Comparison of ENCODE assay signal across 30 cellular contexts in genomic region chr4:158756588-158756987, GRCh38. TPM values are rescaled to one million over a fixed set of nuclear protein-coding genes. Genes with fewer than 3 reads are reported as not detected.
A peak's percentile ranks its signal among the peaks of the same experiment; 100 is the strongest.
DNase-seq lines count a peak whose midpoint lies in the region; ATAC-seq, FAIRE-seq and TF ChIP-seq lines count a peak whose summit lies in the region.
"Had no signal": no experiment of that assay in that cellular context is flagged by ENCODE, and none has a peak within 500 bp of the region (broad histone marks: within the 10 kb centered on the region; RNA-seq: fewer than 3 reads in every experiment).

No MANE protein-coding gene starts in this region.

- H3K9me1 ChIP-seq in K562 (ENCODE audit: control insufficient read depth, insufficient read depth, low read length): no peaks in the 10 kb centered on the region

- TF ChIP-seq RAD21 in K562 (CRISPR knock-in tag; conservative IDR thresholded peaks at IDR 0.05 in 1 of 2, IDR thresholded peaks at IDR 0.05 in 1 of 2): no peak

- no peak for ATAC-seq in K562
- no peak for ATAC-seq in HG03439 (IDR thresholded peaks at IDR 0.05; ENCODE audit: unreplicated experiment)
- ATAC-seq: A549; CD8-positive, alpha-beta T cell had no signal

- no peak for TF ChIP-seq POLR2A in K562 (conservative IDR thresholded peaks at IDR 0.05)
- no peak for TF ChIP-seq POLR2A in thyroid gland (IDR thresholded peaks at IDR 0.05)

- no peak for FAIRE-seq in K562 (lab: Jason Lieb, UNC)
- FAIRE-seq: A204.1, A549, D721Med had no signal

- TF ChIP-seq EP300 in K562 (IDR thresholded peaks at IDR 0.05; ENCODE audit: low read length): no peak

- H3K27ac ChIP-seq in K562 (ENCODE audit: extremely low read depth, low read depth, low read length) (no peak overlapping the region), thyroid gland (peak overlapping the region; percentile 26 to 56 (median 32))
- H3K27ac ChIP-seq: 22Rv1; A549; BLaER1; BLaER1 treated with 17β-estradiol and CSF1 and Interleukin-3, amounts not matched to agents 10 nM and 100 nM; C4-2B had no signal

- intact Hi-C loops in K562 (cut with micrococcal nuclease): no loop called here
- intact Hi-C loops in thyroid gland (cut with DNase I): no loop called here

- no peaks in the 10 kb centered on the region for H3K27me3 ChIP-seq in K562 (ENCODE audit: control insufficient read depth in 2 of 2, insufficient read depth in 2 of 2, low read length in 2 of 2)
- no peaks in the 10 kb centered on the region for H3K27me3 ChIP-seq in thyroid gland
- H3K27me3 ChIP-seq: BE2C; BLaER1; BLaER1 treated with 17β-estradiol and CSF1 and Interleukin-3, amounts not matched to agents 10 nM and 100 nM had no signal

- H3K4me3 ChIP-seq in K562: no peak overlapping the region
- no peak overlapping the region for H3K4me3 ChIP-seq in thyroid gland (replicated peaks in 1 of 3)
- H3K4me3 ChIP-seq: A549; BLaER1; BLaER1 treated with 17β-estradiol and CSF1 and Interleukin-3, amounts not matched to agents 10 nM and 100 nM had no signal

- H3K4me1 ChIP-seq in K562 (replicated peaks in 1 of 2; ENCODE audit: control insufficient read depth in 2 of 2, insufficient read depth in 2 of 2, low read length in 2 of 2) (peaks cover 0 to 4% of the 10 kb centered on the region in 2 experiments; a peak in 1 of 5 replicates), thyroid gland (peaks cover 9 to 16% of the 10 kb centered on the region in 2 donors)
- H3K4me1 ChIP-seq: BE2C, BLaER1, Caco-2 had no signal

- no peaks in the 10 kb centered on the region for H3K36me3 ChIP-seq in K562 (ENCODE audit: control insufficient read depth, insufficient read depth, low read length)
- no peaks in the 10 kb centered on the region for H3K36me3 ChIP-seq in thyroid gland
- H3K36me3 ChIP-seq: BE2C; BLaER1; BLaER1 treated with 17β-estradiol and CSF1 and Interleukin-3, amounts not matched to agents 10 nM and 100 nM had no signal

- BruUV-seq in K562 (replicated peaks; lab: Mats Ljungman, UMichigan): no TSS peak

- DNase-seq in K562 (ENCODE audit: extremely low read depth in 1 of 4, low spot score in 3 of 4): no peak
- DNase-seq in thyroid gland: no peak
- DNase-seq in DMS79 (lab: John Stamatoyannopoulos, UW): no peak
- DNase-seq: 8988T; ACHN; AML-193; BE2C; C1 segment of cervical spinal cord; Caco-2; Calu3; CD4-positive, alpha-beta memory T cell; CD4-positive, alpha-beta T cell; CD4-positive, CD25-positive, alpha-beta regulatory T cell; CD8-positive, alpha-beta memory T cell; CD8-positive, alpha-beta T cell; COR-L47; DMS 273 treated with DMSO at 0.1 percent for 48 hours; DMS153; DMS53; DMS79 treated with DMSO at 0.1 percent for 48 hours; DND-41; EL had no signal

- H3K9me3 ChIP-seq in K562 (replicated peaks; ENCODE audit: control insufficient read depth, insufficient read depth, low read depth, low read length) (no peaks in the 10 kb centered on the region), thyroid gland (no peaks in the 10 kb centered on the region)
- H3K9me3 ChIP-seq: A549, BE2C, Caco-2 had no signal

- in situ Hi-C loops in K562 (cut with MboI): no loop called here

- H4K20me1 ChIP-seq in K562 (replicated peaks; ENCODE audit: control insufficient read depth, insufficient read depth, low read length): no peaks in the 10 kb centered on the region
- H4K20me1 ChIP-seq: BLaER1; BLaER1 treated with 17β-estradiol and CSF1 and Interleukin-3, amounts not matched to agents 10 nM and 100 nM had no signal

- POLR2A ChIA-PET in K562 (lab: Yijun Ruan, JAX): no interaction called here

- CTCF ChIA-PET in K562 (lab: Yijun Ruan, JAX; ENCODE audit: low intra/inter-chr PET ratio): no interaction called here

- no peak overlapping the region for H3K4me2 ChIP-seq in K562 (ENCODE audit: insufficient read depth, low read length)
- H3K4me2 ChIP-seq: A549; BLaER1; BLaER1 treated with 17β-estradiol and CSF1 and Interleukin-3, amounts not matched to agents 10 nM and 100 nM had no signal

- TF ChIP-seq CTCF in K562 (IDR thresholded peaks at IDR 0.05 in 2 of 3, conservative IDR thresholded peaks at IDR 0.05 in 1 of 3; ENCODE audit: insufficient read depth in 2 of 3, low read depth in 1 of 3, low read length in 3 of 3) (no peak), thyroid gland (IDR thresholded peaks at IDR 0.05) (no peak)

- H2AFZ ChIP-seq in K562 (ENCODE audit: low read depth, low read length): no peak overlapping the region

- no peaks in the 10 kb centered on the region for H3K79me2 ChIP-seq in K562 (ENCODE audit: control insufficient read depth, insufficient read depth, low read length)

- H3K9ac ChIP-seq in K562 (ENCODE audit: insufficient read depth in 1 of 2, low read depth in 2 of 2, low read length in 2 of 2): no peak overlapping the region
- H3K9ac ChIP-seq: BLaER1; BLaER1 treated with 17β-estradiol and CSF1 and Interleukin-3, amounts not matched to agents 10 nM and 100 nM had no signal

TF ChIP-seq in K562, 482 proteins besides CTCF, POLR2A, EP300 and RAD21:
- TF ChIP-seq ZNF583 (CRISPR knock-in tag; IDR thresholded peaks at IDR 0.05): peak; percentile 96
- no peak for TF ChIP-seq TFE3 (CRISPR knock-in tag; IDR thresholded peaks at IDR 0.05)
TF ChIP-seq in K562: peak in this region for 1.

RNA-seq across cellular contexts. Expression of gene FNIP2, which starts 12.2 kb away (rescaled TPM):
- total RNA-seq in K562 (2011; cell fraction: chromatin; rRNA removed; ENCODE audit: low replicate concordance): 19.6 and 35.6 TPM in 2 replicates
- total RNA-seq in K562 (2011; cell fraction: nucleolus; rRNA removed): 6.0 and 7.4 TPM in 2 replicates
- total RNA-seq in K562 (2011; cell fraction: nucleoplasm; rRNA removed): 18.3 and 23.7 TPM in 2 replicates
- total RNA-seq in K562 (2014; rRNA removed) (6.3 and 7.3 TPM in 2 replicates), K562 (2014; rRNA removed; fragmentation: Illumina TruSeq; extraction: Trizol) (11.7 and 12.4 TPM in 2 replicates), K562 (2015; rRNA removed; fragmentation: Illumina TruSeq; extraction: Trizol) (14.5 and 15.5 TPM in 2 replicates), K562 (2021) (9.7 and 11.6 TPM in 2 replicates), thyroid gland (10 to 100 TPM; 48.9 to 75.8 (median 63.2) TPM)
- polyA plus RNA-seq in K562 (2011; rRNA removed) (5.5 and 8.3 TPM in 2 replicates), K562 (2014; fragmentation: Illumina TruSeq; extraction: Trizol) (7.9 and 8.7 TPM in 2 replicates), K562 (2014; fragmentation: Nextera tagmentation; extraction: Ambion mirVana) (1 to 10 TPM; 1.7 to 2.8 TPM), K562 (2014; rRNA removed) (4.9 and 6.3 TPM in 2 replicates)
- 2.4 and 3.9 TPM in 2 replicates for polyA plus RNA-seq in K562 (2011; cell fraction: cytosol; rRNA removed)
- polyA plus RNA-seq in K562 (2011; cell fraction: nucleus; rRNA removed): 4.0 and 5.3 TPM in 2 replicates
- polyA plus RNA-seq in K562 (2012): 6.9 and 9.7 TPM in 2 replicates
- polyA minus RNA-seq in K562 (2011; rRNA and poly(A)+ RNA removed): 19.4 and 22.2 TPM in 2 replicates
- 6.7 and 9.5 TPM in 2 replicates for polyA minus RNA-seq in K562 (2011; cell fraction: cytosol; rRNA and poly(A)+ RNA removed)
- polyA minus RNA-seq in K562 (2011; cell fraction: nucleus; rRNA and poly(A)+ RNA removed): 7.5 and 9.8 TPM in 2 replicates

RNA-seq across cellular contexts. Expression of gene PPID, which starts 33.4 kb away (rescaled TPM):
- 13.7 and 37.1 TPM in 2 replicates for total RNA-seq in K562 (2011; cell fraction: chromatin; rRNA removed; ENCODE audit: low replicate concordance)
- total RNA-seq in K562 (2011; cell fraction: nucleolus; rRNA removed): 9.2 and 10.5 TPM in 2 replicates
- total RNA-seq in K562 (2011; cell fraction: nucleoplasm; rRNA removed): 24.2 and 45.6 TPM in 2 replicates
- 70.3 and 73.7 TPM in 2 replicates for total RNA-seq in K562 (2014; rRNA removed)
- total RNA-seq in K562 (2014; rRNA removed; fragmentation: Illumina TruSeq; extraction: Trizol): 112 and 113 TPM in 2 replicates
- 110 and 125 TPM in 2 replicates for total RNA-seq in K562 (2015; rRNA removed; fragmentation: Illumina TruSeq; extraction: Trizol)
- 49.3 and 51.7 TPM in 2 replicates for total RNA-seq in K562 (2021)
- polyA plus RNA-seq in K562 (2011; rRNA removed): 29.0 and 46.5 TPM in 2 replicates
- 28.5 and 32.8 TPM in 2 replicates for polyA plus RNA-seq in K562 (2011; cell fraction: cytosol; rRNA removed)
- polyA plus RNA-seq in K562 (2011; cell fraction: nucleus; rRNA removed): 16.4 and 17.8 TPM in 2 replicates
- 44.4 and 60.2 TPM in 2 replicates for polyA plus RNA-seq in K562 (2012)
- 122 and 160 TPM in 2 replicates for polyA plus RNA-seq in K562 (2014; fragmentation: Illumina TruSeq; extraction: Trizol)
- polyA plus RNA-seq in K562 (2014; fragmentation: Nextera tagmentation; extraction: Ambion mirVana): 100 to 1,000 TPM in 1 of 2 experiments, 10 to 100 TPM in 1; 57.5 to 135 TPM
- polyA plus RNA-seq in K562 (2014; rRNA removed): 90.9 and 98.6 TPM in 2 replicates
- 23.9 and 24.5 TPM in 2 replicates for polyA minus RNA-seq in K562 (2011; rRNA and poly(A)+ RNA removed)
- 16.5 and 16.6 TPM in 2 replicates for polyA minus RNA-seq in K562 (2011; cell fraction: cytosol; rRNA and poly(A)+ RNA removed)
- polyA minus RNA-seq in K562 (2011; cell fraction: nucleus; rRNA and poly(A)+ RNA removed): 9.8 and 16.8 TPM in 2 replicates
- total RNA-seq in thyroid gland: 10 to 100 TPM in 3 of 4 donors, 1 to 10 TPM in 1; 6.8 to 24.4 (median 19.9) TPM
